ENCODE assay signal across 16 cellular contexts in the genomic region with DNA sequence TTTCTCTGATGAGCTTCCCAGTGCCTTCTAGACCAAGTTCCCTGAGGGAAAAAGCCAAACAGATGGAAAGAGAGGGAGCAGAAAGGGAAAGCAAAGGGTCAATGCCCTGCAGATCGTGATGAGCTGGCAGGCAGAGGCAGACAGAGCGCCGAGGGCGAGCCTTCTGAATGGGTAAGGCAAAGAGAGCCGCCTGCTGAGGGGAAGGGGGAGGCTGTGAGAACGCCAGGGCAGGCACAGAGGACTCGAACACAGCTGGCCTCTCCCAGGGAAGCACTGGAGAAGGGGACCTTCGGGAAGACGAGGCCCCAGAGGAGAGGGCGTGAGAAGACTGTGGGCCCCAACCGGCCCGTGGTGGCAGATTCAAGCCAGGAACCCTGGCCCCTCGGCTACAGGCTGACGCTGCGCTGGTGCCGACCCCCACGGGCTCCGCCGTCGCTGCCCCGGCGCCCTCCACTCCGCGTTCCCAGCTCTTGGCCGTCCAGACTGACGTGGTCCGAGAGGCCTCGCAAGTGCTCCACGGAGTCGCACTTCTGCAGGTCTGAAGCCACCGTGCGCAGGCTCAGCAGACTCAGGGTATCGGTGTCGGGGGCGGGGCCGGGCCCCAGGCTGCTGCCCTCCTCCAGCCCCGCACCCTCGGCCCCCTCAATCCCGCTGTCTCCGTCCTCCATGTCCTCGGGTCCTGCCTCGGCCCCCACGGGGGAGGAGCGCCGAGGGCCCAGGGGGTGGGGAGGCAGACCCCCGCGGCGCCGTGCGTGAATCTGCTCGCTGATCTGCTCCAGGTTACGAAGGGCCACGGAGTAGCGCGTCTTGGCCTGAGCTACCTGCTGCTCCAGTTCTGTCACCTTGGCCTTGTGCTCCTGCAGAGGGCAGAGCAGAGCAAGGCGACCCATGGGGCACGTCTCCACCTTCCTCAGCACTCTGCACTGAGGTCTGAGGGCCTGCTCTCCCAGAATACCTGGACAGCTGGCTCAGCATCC. TPM values are rescaled to one million over a fixed set of nuclear protein-coding genes. Genes with fewer than 3 reads are reported as not detected.
A peak's percentile ranks its signal among the peaks of the same experiment; 100 is the strongest.
DNase-seq lines count a peak whose midpoint lies in the region; ATAC-seq and TF ChIP-seq lines count a peak whose summit lies in the region.
"Had no signal": no experiment of that assay in that cellular context is flagged by ENCODE, and none has a peak within 500 bp of the region (broad histone marks: within the 10 kb centered on the region; RNA-seq: fewer than 3 reads in every experiment).

No MANE protein-coding gene starts in this region.

- no peak overlapping the region for H2BK15ac ChIP-seq in mesendoderm (replicated peaks; ENCODE audit: low read depth)

- H3K9ac ChIP-seq in DND-41 (ENCODE audit: low read depth, low read length) (no peak overlapping the region), mesendoderm (ENCODE audit: low read length) (no peak overlapping the region)
- H3K9ac ChIP-seq: neural progenitor cell had no signal

- H2AFZ ChIP-seq in DND-41 (ENCODE audit: low read depth, low read length) = no peak overlapping the region
- H2AFZ ChIP-seq: neural progenitor cell had no signal

- H3K23ac ChIP-seq in mesendoderm (ENCODE audit: low read length) = no peak overlapping the region

- no peak overlapping the region for H4K8ac ChIP-seq in mesendoderm (ENCODE audit: low read depth, low read length)

- no peak for TF ChIP-seq EP300 in stomach (IDR thresholded peaks at IDR 0.05)

- no peak for ATAC-seq in DND-41 (ENCODE audit: insufficient read depth, low read depth)
- no peak for ATAC-seq in GM21528 (IDR thresholded peaks at IDR 0.05; ENCODE audit: low FRiP score, unreplicated experiment)

- H3K36me3 ChIP-seq in DND-41 (ENCODE audit: insufficient read depth, low read length) = peaks cover 61% of the 10 kb centered on the region
- H3K36me3 ChIP-seq in H7 (replicated peaks; ENCODE audit: control insufficient read depth, insufficient read depth, low read length) = peaks cover 19% of the 10 kb centered on the region
- peaks cover 47% of the 10 kb centered on the region for H3K36me3 ChIP-seq in brain microvascular endothelial cell (replicated peaks)
- H3K36me3 ChIP-seq in mesendoderm (ENCODE audit: control insufficient read depth, insufficient read depth, low read length) = peaks cover 11% of the 10 kb centered on the region
- H3K36me3 ChIP-seq in stomach = peaks cover 37 to 60% (median 59%) of the 10 kb centered on the region in 4 donors
- H3K36me3 ChIP-seq: neural progenitor cell had no signal

- WGBS in mesendoderm (ENCODE audit: extremely low coverage, insufficient coverage, low lambda C conversion rate) = no CpG with 5 or more reads among the region's 57 CpGs
- 75 to 87% (median 82%) methylated on average over 17 to 57 of the region's 57 CpGs for WGBS in stomach, 5 donors

- no peak overlapping the region for H2AK5ac ChIP-seq in mesendoderm (ENCODE audit: low read length)

- no peak overlapping the region for H3K56ac ChIP-seq in mesendoderm (ENCODE audit: low read length)

- H3K27me3 ChIP-seq in DND-41 (ENCODE audit: insufficient read depth, low read length, poor library complexity) (no peaks in the 10 kb centered on the region), H7 (ENCODE audit: control insufficient read depth, insufficient read depth, low read length) (no peaks in the 10 kb centered on the region), brain microvascular endothelial cell (replicated peaks) (no peaks in the 10 kb centered on the region), mesendoderm (ENCODE audit: insufficient read depth, low read length, poor library complexity) (no peaks in the 10 kb centered on the region), stomach (no peaks in the 10 kb centered on the region)
- H3K27me3 ChIP-seq: neural progenitor cell had no signal

- H4K5ac ChIP-seq in mesendoderm (ENCODE audit: low read length) = no peak overlapping the region

- peaks cover 11% of the 10 kb centered on the region; the same call in 1 of the 2 replicates for H4K20me1 ChIP-seq in DND-41 (ENCODE audit: insufficient read depth, low read length)

- no peaks in the 10 kb centered on the region for H3K79me1 ChIP-seq in mesendoderm (ENCODE audit: low read length)

- no peak overlapping the region for H3K18ac ChIP-seq in mesendoderm (ENCODE audit: low read length)

- H3K4ac ChIP-seq in mesendoderm (ENCODE audit: low read depth, low read length) = no peak overlapping the region

- H2BK5ac ChIP-seq in mesendoderm (ENCODE audit: low read length) = no peak overlapping the region

- H3K79me2 ChIP-seq in DND-41 (ENCODE audit: insufficient read depth, low read length) = no peaks in the 10 kb centered on the region
- H3K79me2 ChIP-seq in mesendoderm (ENCODE audit: control insufficient read depth, insufficient read depth, low read length) = no peaks in the 10 kb centered on the region

- TF ChIP-seq POLR2A in stomach (IDR thresholded peaks at IDR 0.05) = no peak

- H3K27ac ChIP-seq in DND-41 (ENCODE audit: low read length) = no peak overlapping the region
- no peak overlapping the region for H3K27ac ChIP-seq in brain microvascular endothelial cell
- no peak overlapping the region for H3K27ac ChIP-seq in mesendoderm (ENCODE audit: low read depth, low read length)
- no peak overlapping the region for H3K27ac ChIP-seq in stomach
- H3K27ac ChIP-seq: neural progenitor cell had no signal

- DNase-seq in DND-41 = no peak
- DNase-seq in H7 = peak; percentile 74
- DNase-seq in brain microvascular endothelial cell = no peak
- peak; percentile 50 for DNase-seq in mesendoderm
- DNase-seq in stomach = no peak
- no peak for DNase-seq in stimulated activated naive CD4-positive, alpha-beta T cell (lab: John Stamatoyannopoulos, UW)
- no peak for DNase-seq in NCI-H1436 (lab: John Stamatoyannopoulos, UW)
- DNase-seq: activated CD4-positive, CD25-positive, alpha-beta regulatory T cell; CD8-positive, alpha-beta memory T cell; KG1; SHP77 treated with DMSO at 0.1 percent for 48 hours; stimulated activated CD4-positive, alpha-beta T cell treated with anti-CD3 and anti-CD28 coated beads, Interleukin-15, amount 100 ng/mL, for 24 hours had no signal

- H3K4me1 ChIP-seq in DND-41 (ENCODE audit: insufficient read depth, low read length) = no peaks in the 10 kb centered on the region
- no peaks in the 10 kb centered on the region for H3K4me1 ChIP-seq in mesendoderm (ENCODE audit: control insufficient read depth, low read depth, low read length)
- H3K4me1 ChIP-seq in stomach = peaks cover 8 to 24% (median 21%) of the 10 kb centered on the region in 4 donors
- H3K4me1 ChIP-seq: neural progenitor cell had no signal

- H3K4me2 ChIP-seq in DND-41 (ENCODE audit: insufficient read depth, low read length) (no peak overlapping the region), mesendoderm (ENCODE audit: low read length) (no peak overlapping the region)
- H3K4me2 ChIP-seq: neural progenitor cell had no signal

- intact Hi-C loops in stomach (cut with DNase I; ENCODE audit: low total_unique reads) = no loop called here

- in situ Hi-C loops in brain microvascular endothelial cell (cut with HindIII; ENCODE audit: low pct_ligation_motif_present, low sequenced_read_pairs) = no loop called here

- no peak overlapping the region for H2BK120ac ChIP-seq in mesendoderm (ENCODE audit: low read depth, low read length)

- H3K4me3 ChIP-seq in DND-41 (ENCODE audit: low read depth in 1 of 2, low read length in 2 of 2) = no peak overlapping the region
- no peak overlapping the region for H3K4me3 ChIP-seq in H7 (ENCODE audit: insufficient read depth, low read depth, low read length)
- H3K4me3 ChIP-seq in brain microvascular endothelial cell (ENCODE audit: low read depth, low read length) = no peak overlapping the region
- H3K4me3 ChIP-seq in mesendoderm (ENCODE audit: low read length) = no peak overlapping the region
- no peak overlapping the region for H3K4me3 ChIP-seq in stomach
- H3K4me3 ChIP-seq: neural progenitor cell had no signal

- H3K9me3 ChIP-seq in DND-41 (ENCODE audit: insufficient read depth, low read length, severe bottlenecking) (no peaks in the 10 kb centered on the region), stomach (no peaks in the 10 kb centered on the region)

- TF ChIP-seq CTCF in DND-41 (IDR thresholded peaks at IDR 0.05; ENCODE audit: borderline replicate concordance, extremely low read depth, low read length, poor library complexity, severe bottlenecking) (peak; percentile 30), brain microvascular endothelial cell (IDR thresholded peaks at IDR 0.05; ENCODE audit: low read depth, low read length, missing control alignments) (peak; percentile 29), stomach (IDR thresholded peaks at IDR 0.05) (no peak)

RNA-seq across cellular contexts. Expression of gene SH3BP5L, which starts 13.9 kb away (rescaled TPM):
- 38.2 and 40.5 TPM in 2 replicates for total RNA-seq in H7 (2014; rRNA removed; shearing (Covaris generic))
- polyA plus RNA-seq in mesendoderm (2013, experiment 1 of 2) = 14.0 TPM
- polyA plus RNA-seq in mesendoderm (2013, experiment 2 of 2) = 13.8 TPM
- 10 to 100 TPM; 11.6 to 20.0 (median 14.9) TPM for total RNA-seq in stomach
- 10 to 100 TPM in 2 of 3 donors, 1 to 10 TPM in 1; 9.6 to 13.6 (median 10.6) TPM for polyA plus RNA-seq in stomach

RNA-seq across cellular contexts. Expression of gene ZNF672, which starts 26.2 kb away (rescaled TPM):
- total RNA-seq in H7 (2014; rRNA removed; shearing (Covaris generic)) = 56.0 and 59.5 TPM in 2 replicates
- polyA plus RNA-seq in mesendoderm (2013, experiment 1 of 2) = 19.2 TPM
- polyA plus RNA-seq in mesendoderm (2013, experiment 2 of 2) = 18.9 TPM
- total RNA-seq in stomach = 100 to 1,000 TPM in 1 of 5 donors, 10 to 100 TPM in 4; 17.1 to 142 (median 57.8) TPM
- polyA plus RNA-seq in stomach = 10 to 100 TPM; 13.0 to 18.0 (median 17.1) TPM

RNA-seq across cellular contexts. Expression of gene ZNF692, which starts 47.1 kb away (rescaled TPM):
- total RNA-seq in H7 (2014; rRNA removed; shearing (Covaris generic)) = 64.2 and 91.9 TPM in 2 replicates
- polyA plus RNA-seq in mesendoderm (2013, experiment 1 of 2) = 15.1 TPM
- polyA plus RNA-seq in mesendoderm (2013, experiment 2 of 2) = 15.0 TPM
- 100 to 1,000 TPM in 2 of 5 donors, 10 to 100 TPM in 2, 1 to 10 TPM in 1; 8.4 to 120 (median 87.5) TPM for total RNA-seq in stomach
- 10 to 100 TPM; 28.4 to 98.0 (median 44.9) TPM for polyA plus RNA-seq in stomach

RNA-seq across cellular contexts. Expression of gene LYPD8, which starts 56.2 kb away (rescaled TPM):
- total RNA-seq in H7 (2014; rRNA removed; shearing (Covaris generic)) = not detected in 2 replicates
- polyA plus RNA-seq in mesendoderm (2013, experiment 1 of 2) = not detected
- not detected for polyA plus RNA-seq in mesendoderm (2013, experiment 2 of 2)
- total RNA-seq in stomach = 10 to 100 TPM in 1 of 5 donors, not detected in 4; 48.4 TPM
- polyA plus RNA-seq in stomach = 1 to 10 TPM in 1 of 3 donors, not detected in 2; 1.1 TPM
- total RNA-seq: CD8-positive, alpha-beta memory T cell; kidney epithelial cell had no signal
- polyA plus RNA-seq: CD8-positive, alpha-beta memory T cell; fibroblast of lung had no signal

Comparison
In these comparisons a context has a peak if more than half of its experiments do, and no peak if none do; other contexts are left out.
1. DNase-seq: peak in H7 (single experiment) and mesendoderm (single experiment); none in DND-41 (single experiment), brain microvascular endothelial cell (single experiment), stomach (single experiment), stimulated activated naive CD4-positive, alpha-beta T cell (0 of 6) and NCI-H1436 (single experiment).
2. CTCF ChIP-seq: peak in DND-41 (single experiment) and brain microvascular endothelial cell (single experiment); none in stomach (0 of 7).